Comparison of ENCODE assay signal across 9 cellular contexts in the genomic region with DNA sequence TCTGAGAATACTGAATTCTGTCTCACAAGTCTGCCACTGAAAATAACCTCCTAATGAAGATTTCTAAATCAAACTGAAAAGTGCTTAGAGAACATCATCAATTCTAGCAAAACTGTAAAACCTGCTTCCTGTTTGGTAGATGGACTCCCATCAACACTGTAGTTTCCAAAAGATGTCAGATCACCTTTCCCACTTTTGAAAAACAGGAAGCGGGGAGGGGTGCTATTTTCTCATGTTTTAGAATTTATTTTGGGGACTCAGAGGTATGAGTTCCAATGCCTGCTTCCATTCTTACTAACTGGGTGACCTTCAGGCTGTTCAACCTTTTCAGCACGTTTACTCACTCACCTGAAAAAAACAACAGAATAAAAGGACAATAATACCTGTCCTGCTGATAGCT. TPM values are rescaled to one million over a fixed set of nuclear protein-coding genes. Genes with fewer than 3 reads are reported as not detected.
A peak's percentile ranks its signal among the peaks of the same experiment; 100 is the strongest.
DNase-seq lines count a peak whose midpoint lies in the region; ATAC-seq and TF ChIP-seq lines count a peak whose summit lies in the region.
"Had no signal": no experiment of that assay in that cellular context is flagged by ENCODE, and none has a peak within 500 bp of the region (broad histone marks: within the 10 kb centered on the region; RNA-seq: fewer than 3 reads in every experiment).

No MANE protein-coding gene starts in this region.

- CTCF ChIA-PET in BJ (lab: Yijun Ruan, JAX): interaction anchor here (1.1 kb wide), 1 partner anchor 161 kb away, joined by 3 read pairs; no protein-coding TSS in a partner anchor

- H3K4me1 Mint-ChIP-seq in nephron progenitor cell: peaks cover 70% of the 10 kb centered on the region

- peaks cover 59% of the 10 kb centered on the region for H3K79me2 ChIP-seq in KMS-11 (ENCODE audit: insufficient read depth, low read depth)

- peak overlapping the region; percentile 90 for H3K4me3 Mint-ChIP-seq in nephron progenitor cell

- H3K27me3 ChIP-seq in BJ (ENCODE audit: control insufficient read depth, insufficient read depth, low read length) (no peaks in the 10 kb centered on the region), KMS-11 (ENCODE audit: insufficient read depth, low read depth) (no peaks in the 10 kb centered on the region)

- H3K4me3 ChIP-seq in BJ (ENCODE audit: low read depth, low read length) (peak overlapping the region; percentile 75), KMS-11 (IDR thresholded peaks at IDR 0.05; ENCODE audit: insufficient read depth, low read depth, low read length) (peak overlapping the region; percentile 12), coronary artery (peak overlapping the region; percentile 90)

- no peaks in the 10 kb centered on the region for H3K9me3 Mint-ChIP-seq in nephron progenitor cell

- ATAC-seq in HG02588 (IDR thresholded peaks at IDR 0.05; ENCODE audit: unreplicated experiment): no peak
- ATAC-seq in GM21723 (IDR thresholded peaks at IDR 0.05; ENCODE audit: unreplicated experiment): no peak

- H3K27me3 Mint-ChIP-seq in nephron progenitor cell (ENCODE audit: low read depth, poor library complexity): no peaks in the 10 kb centered on the region

- H3K4me2 ChIP-seq in KMS-11: peak overlapping the region; percentile 95

- no peaks in the 10 kb centered on the region for H4K20me1 ChIP-seq in KMS-11 (ENCODE audit: insufficient read depth)

- peak overlapping the region; percentile 69; the same call in 1 of the 2 replicates for H3K27ac ChIP-seq in KMS-11
- H3K27ac ChIP-seq in coronary artery: no peak overlapping the region

- no peak for DNase-seq in BJ (ENCODE audit: low read depth)
- no peak for DNase-seq in coronary artery (ENCODE audit: low spot score)
- no peak for DNase-seq in nephron progenitor cell
- DNase-seq in AG20443 (ENCODE audit: low spot score): no peak
- no peak for DNase-seq in putamen (ENCODE audit: low spot score)
- DNase-seq: NCI-H1092 treated with DMSO at 0.1 percent for 48 hours had no signal

- H3K36me3 ChIP-seq in BJ (ENCODE audit: control insufficient read depth, insufficient read depth, low read length) (peaks cover under 1% of the 10 kb centered on the region), KMS-11 (ENCODE audit: insufficient read depth) (peaks cover 23% of the 10 kb centered on the region; the same call in 1 of the 2 replicates)

- H3K9ac ChIP-seq in KMS-11: peak overlapping the region; percentile 85; the same call in 1 of the 2 replicates

- H3K27ac Mint-ChIP-seq in nephron progenitor cell: no peak overlapping the region

- TF ChIP-seq CTCF in BJ (IDR thresholded peaks at IDR 0.05; ENCODE audit: insufficient read depth, low read depth, low read length) (no peak), KMS-11 (conservative IDR thresholded peaks at IDR 0.05; ENCODE audit: low read depth, low read length) (no peak), coronary artery (IDR thresholded peaks at IDR 0.05) (no peak), nephron progenitor cell (IDR thresholded peaks at IDR 0.05) (no peak)

- peaks cover 59% of the 10 kb centered on the region for H3K4me1 ChIP-seq in KMS-11 (ENCODE audit: low read depth, poor library complexity, severe bottlenecking)

- POLR2A ChIA-PET in BJ (lab: Charles Lee): interaction anchor here (0.5 kb wide), 1 partner anchor 575 kb away, joined by 3 read pairs; no protein-coding TSS in a partner anchor

- 0 out of 2 replicates have a peak overlapping the region, but pooled peaks have one; percentile 52 for H2AFZ ChIP-seq in KMS-11 (ENCODE audit: low read depth)

- H3K36me3 Mint-ChIP-seq in nephron progenitor cell (ENCODE audit: low read depth): peaks cover 39% of the 10 kb centered on the region

RNA-seq across cellular contexts. Expression of a gene that starts 1.2 kb away (rescaled TPM):
- 54.5 and 75.1 TPM in 2 replicates for polyA plus RNA-seq in BJ (2011; rRNA removed)
- polyA minus RNA-seq in BJ (2011; rRNA and poly(A)+ RNA removed): 6.8 and 9.9 TPM in 2 replicates

RNA-seq across cellular contexts. Expression of a gene that starts 11.7 kb away (rescaled TPM):
- 76.0 and 85.4 TPM in 2 replicates for polyA plus RNA-seq in BJ (2011; rRNA removed)
- polyA minus RNA-seq in BJ (2011; rRNA and poly(A)+ RNA removed): 44.5 and 99.0 TPM in 2 replicates

RNA-seq across cellular contexts. Expression of a gene that starts 11.7 kb away (rescaled TPM):
- 0.01 TPM in 1 of 2 replicates, not detected in the other for polyA plus RNA-seq in BJ (2011; rRNA removed)
- not detected in 2 replicates for polyA minus RNA-seq in BJ (2011; rRNA and poly(A)+ RNA removed)

RNA-seq across cellular contexts. Expression of a gene that starts 23.9 kb away (rescaled TPM):
- polyA plus RNA-seq in BJ (2011; rRNA removed): 231 and 288 TPM in 2 replicates
- polyA minus RNA-seq in BJ (2011; rRNA and poly(A)+ RNA removed): 101 and 132 TPM in 2 replicates

RNA-seq across cellular contexts. Expression of a gene that starts 49.9 kb away (rescaled TPM):
- polyA plus RNA-seq in BJ (2011; rRNA removed): 63.6 and 79.6 TPM in 2 replicates
- polyA minus RNA-seq in BJ (2011; rRNA and poly(A)+ RNA removed): 42.0 and 52.1 TPM in 2 replicates

Comparison
In these comparisons a context has a peak if more than half of its experiments do, and no peak if none do; other contexts are left out.
1. H3K4me3 ChIP-seq: peak in every context shown above with its lines; median percentile 90 in coronary artery; 75 in BJ; 12 in KMS-11.